ENCODE assay signal across 8 cellular contexts in the genomic region with DNA sequence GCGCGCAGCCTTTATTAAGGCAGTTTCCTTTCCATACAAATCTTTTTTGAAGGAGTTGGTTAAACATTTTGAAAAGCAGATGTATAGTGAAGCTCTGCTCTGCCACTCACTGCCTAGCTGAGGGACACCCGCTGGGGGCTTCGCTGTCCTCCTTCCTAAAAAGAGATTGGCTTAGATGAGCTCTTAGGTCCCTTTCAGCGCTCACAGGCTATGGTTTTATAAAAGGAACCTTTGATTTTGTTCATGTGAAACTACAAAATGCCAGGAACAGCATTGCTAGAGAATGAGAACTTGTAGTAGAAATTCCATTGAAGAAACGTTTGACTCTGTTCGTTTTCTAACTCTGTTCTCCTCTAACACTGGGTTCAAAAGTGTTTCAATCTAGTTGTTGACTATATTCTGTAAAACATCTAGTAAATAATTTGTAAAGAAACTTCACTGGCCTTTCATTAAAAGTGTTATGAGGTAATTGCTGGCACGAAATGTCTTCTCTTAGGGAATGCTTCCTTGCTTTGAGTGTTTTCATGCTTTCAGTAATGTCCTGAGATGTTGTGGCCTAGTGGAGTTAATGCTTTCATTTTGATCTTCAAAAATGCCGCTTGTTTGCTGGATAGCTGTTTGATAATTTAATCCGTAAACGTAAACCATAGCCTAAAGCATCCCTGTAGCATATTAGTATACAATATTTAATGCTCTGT. TPM values are rescaled to one million over a fixed set of nuclear protein-coding genes. Genes with fewer than 3 reads are reported as not detected.
A peak's percentile ranks its signal among the peaks of the same experiment; 100 is the strongest.
DNase-seq lines count a peak whose midpoint lies in the region; ATAC-seq and TF ChIP-seq lines count a peak whose summit lies in the region.

No MANE protein-coding gene starts in this region.

- no peaks in the 10 kb centered on the region for H3K27me3 ChIP-seq in CD8-positive, alpha-beta memory T cell (ENCODE audit: insufficient read depth, low read length, poor library complexity, severe bottlenecking)
- H3K27me3 ChIP-seq in MM.1S (replicated peaks; ENCODE audit: insufficient read depth, low read length), result no peaks in the 10 kb centered on the region
- no peaks in the 10 kb centered on the region for H3K27me3 ChIP-seq in naive thymus-derived CD4-positive, alpha-beta T cell (ENCODE audit: control insufficient read depth in 2 of 2, insufficient read depth in 2 of 2, low read length in 2 of 2)

- H3F3A ChIP-seq in MM.1S (ENCODE audit: insufficient read depth, low read length), result 0 out of 2 replicates have a peak, but pooled peaks cover 3% of the 10 kb centered on the region

- peak overlapping the region; percentile 82 for H3K9ac ChIP-seq in MM.1S (ENCODE audit: low read length)

- H3K27ac ChIP-seq in CD8-positive, alpha-beta memory T cell (ENCODE audit: low read depth, low read length), result peak overlapping the region; percentile 87
- no peak overlapping the region for H3K27ac ChIP-seq in MM.1S (ENCODE audit: low read length)
- H3K27ac ChIP-seq in naive thymus-derived CD4-positive, alpha-beta T cell (ENCODE audit: low read depth, low read length), result peak overlapping the region; percentile 90

- H3K9me3 ChIP-seq in CD8-positive, alpha-beta memory T cell (ENCODE audit: low read length), result no peaks in the 10 kb centered on the region
- H3K9me3 ChIP-seq in MM.1S (replicated peaks; ENCODE audit: insufficient read depth, low read length), result no peaks in the 10 kb centered on the region
- no peaks in the 10 kb centered on the region for H3K9me3 ChIP-seq in naive thymus-derived CD4-positive, alpha-beta T cell (ENCODE audit: control insufficient read depth in 2 of 3, low read length in 3 of 3)

- ATAC-seq in naive thymus-derived CD4-positive, alpha-beta T cell, result no peak

- H3K36me3 ChIP-seq in CD8-positive, alpha-beta memory T cell (ENCODE audit: insufficient read depth, low read length), result no peaks in the 10 kb centered on the region
- H3K36me3 ChIP-seq in MM.1S (replicated peaks; ENCODE audit: insufficient read depth, low read length), result no peaks in the 10 kb centered on the region
- H3K36me3 ChIP-seq in naive thymus-derived CD4-positive, alpha-beta T cell (ENCODE audit: control insufficient read depth in 2 of 3, insufficient read depth in 3 of 3, low read length in 3 of 3), result no peaks in the 10 kb centered on the region

- H3K9me3 Mint-ChIP-seq in CD8-positive, alpha-beta memory T cell, result no peaks in the 10 kb centered on the region
- H3K9me3 Mint-ChIP-seq in naive thymus-derived CD4-positive, alpha-beta T cell, result no peaks in the 10 kb centered on the region

- no peak for TF ChIP-seq CTCF in MM.1S (IDR thresholded peaks at IDR 0.05; ENCODE audit: low read length)

- H3K4me2 ChIP-seq in MM.1S (ENCODE audit: low read depth, low read length), result peak overlapping the region; percentile 72

- peak overlapping the region; percentile 93 to 99 (median 96) for H3K27ac Mint-ChIP-seq in CD8-positive, alpha-beta memory T cell
- peak overlapping the region; percentile 91 to 98 (median 95) for H3K27ac Mint-ChIP-seq in naive thymus-derived CD4-positive, alpha-beta T cell

- H3K79me2 ChIP-seq in MM.1S (ENCODE audit: low read length), result peaks cover 59% of the 10 kb centered on the region

- H3K27me3 Mint-ChIP-seq in CD8-positive, alpha-beta memory T cell, result peaks cover 0 to 1% of the 10 kb centered on the region in 2 donors
- H3K27me3 Mint-ChIP-seq in naive thymus-derived CD4-positive, alpha-beta T cell, result peaks cover 0 to 8% (median 4%) of the 10 kb centered on the region in 5 donors

- peaks cover 0 to 14% (median 0%) of the 10 kb centered on the region in 3 donors for H3K36me3 Mint-ChIP-seq in CD8-positive, alpha-beta memory T cell
- H3K36me3 Mint-ChIP-seq in naive thymus-derived CD4-positive, alpha-beta T cell, result peaks cover 0 to 10% (median 0%) of the 10 kb centered on the region in 5 donors

- H3K4me3 ChIP-seq in CD8-positive, alpha-beta memory T cell (ENCODE audit: low read length), result peak overlapping the region; percentile 88
- peak overlapping the region; percentile 82 for H3K4me3 ChIP-seq in MM.1S (ENCODE audit: low read length)
- peak overlapping the region; percentile 98 for H3K4me3 ChIP-seq in naive thymus-derived CD4-positive, alpha-beta T cell (ENCODE audit: low read length)

- H3K4me1 Mint-ChIP-seq in CD8-positive, alpha-beta memory T cell, result peaks cover 36 to 59% (median 51%) of the 10 kb centered on the region in 3 donors
- H3K4me1 Mint-ChIP-seq in naive thymus-derived CD4-positive, alpha-beta T cell, result peaks cover 12 to 61% (median 41%) of the 10 kb centered on the region in 7 donors

- intact Hi-C loops in naive thymus-derived CD4-positive, alpha-beta T cell (cut with micrococcal nuclease), result loop anchor here (2.0 to 10.0 kb wide), 5 partner anchors 14 to 1652 kb away; a partner anchor contains a TSS

- H4K20me1 ChIP-seq in MM.1S (ENCODE audit: insufficient read depth, low read length), result peaks cover 5% of the 10 kb centered on the region

- H3K4me1 ChIP-seq in CD8-positive, alpha-beta memory T cell (ENCODE audit: insufficient read depth, low read length), result peaks cover 39% of the 10 kb centered on the region
- H3K4me1 ChIP-seq in MM.1S (ENCODE audit: low read length), result no peaks in the 10 kb centered on the region
- H3K4me1 ChIP-seq in naive thymus-derived CD4-positive, alpha-beta T cell (ENCODE audit: control insufficient read depth in 2 of 2, insufficient read depth in 2 of 2, low read length in 2 of 2), result peaks cover 26 to 37% of the 10 kb centered on the region in 2 donors

- POLR2A ChIA-PET in CD8-positive, alpha-beta memory T cell (lab: Charles Lee), result interaction anchor here (0.6 kb wide), 1 partner anchor 233 kb away, joined by 4 read pairs; no protein-coding TSS in a partner anchor
- POLR2A ChIA-PET in naive thymus-derived CD4-positive, alpha-beta T cell (lab: Charles Lee), result interaction anchor here (0.6 to 2.7 kb wide), 2 partner anchors 18 to 53 kb away, joined by 3 to 18 read pairs; a partner anchor contains a TSS

- no peaks in the 10 kb centered on the region for H3K9me2 ChIP-seq in MM.1S (replicated peaks; ENCODE audit: insufficient read depth, low read length)

- no peak overlapping the region for H2AFZ ChIP-seq in MM.1S (ENCODE audit: low read length)

- DNase-seq in CD8-positive, alpha-beta memory T cell, result no peak
- DNase-seq in MM.1S (no peak), dermis blood vessel endothelial cell (peak; percentile 42), LoVo (ENCODE audit: low spot score) (no peak), anterior cingulate cortex (lab: John Stamatoyannopoulos, UW) (no peak), NCI-H146 (lab: John Stamatoyannopoulos, UW) (no peak), GM19240 (ENCODE audit: insufficient read length, low spot score) (no peak)
- DNase-seq in naive thymus-derived CD4-positive, alpha-beta T cell, result no peak

- CTCF ChIA-PET in CD8-positive, alpha-beta memory T cell (lab: Charles Lee), result interaction anchor here (0.7 kb wide), 1 partner anchor 13 kb away, joined by 3 read pairs; no protein-coding TSS in a partner anchor
- CTCF ChIA-PET in naive thymus-derived CD4-positive, alpha-beta T cell (lab: Charles Lee), result no interaction called here

- H3K4me3 Mint-ChIP-seq in CD8-positive, alpha-beta memory T cell, result peak overlapping the region; percentile 95 to 99 (median 98)
- H3K4me3 Mint-ChIP-seq in naive thymus-derived CD4-positive, alpha-beta T cell, result peak overlapping the region; percentile 94 to 99 (median 96)

RNA-seq across cellular contexts. Expression of a gene that starts 1.6 kb away (rescaled TPM):
- total RNA-seq in CD8-positive, alpha-beta memory T cell, result 10 to 100 TPM; 91.9 to 92.7 TPM
- polyA plus RNA-seq in CD8-positive, alpha-beta memory T cell, result 45.7 TPM
- 65.2 and 74.9 TPM in 2 replicates for total RNA-seq in dermis blood vessel endothelial cell
- 100 to 1,000 TPM in 4 of 5 experiments, 10 to 100 TPM in 1; 86.9 to 133 (median 116) TPM for total RNA-seq in naive thymus-derived CD4-positive, alpha-beta T cell
- 10 to 100 TPM; 28.2 to 47.3 TPM for polyA plus RNA-seq in naive thymus-derived CD4-positive, alpha-beta T cell

RNA-seq across cellular contexts. Expression of a gene that starts 52.7 kb away (rescaled TPM):
- 100 to 1,000 TPM; 394 to 409 TPM for total RNA-seq in CD8-positive, alpha-beta memory T cell
- 312 TPM for polyA plus RNA-seq in CD8-positive, alpha-beta memory T cell
- 115 and 226 TPM in 2 replicates for total RNA-seq in dermis blood vessel endothelial cell
- 100 to 1,000 TPM; 182 to 716 (median 322) TPM for total RNA-seq in naive thymus-derived CD4-positive, alpha-beta T cell
- 100 to 1,000 TPM; 280 to 447 TPM for polyA plus RNA-seq in naive thymus-derived CD4-positive, alpha-beta T cell
